8 cellular contexts compared by ENCODE assay signal in genomic region chrX:102950908-102951866, GRCh38. TPM values are rescaled to one million over a fixed set of nuclear protein-coding genes. Genes with fewer than 3 reads are reported as not detected.
DNase-seq lines count a peak whose midpoint lies in the region; ATAC-seq, FAIRE-seq and TF ChIP-seq lines count a peak whose summit lies in the region.

No MANE protein-coding gene starts in this region.

- no peak for TF ChIP-seq POLR2A in H54 (IDR thresholded peaks at IDR 0.05; ENCODE audit: low read depth, low read length)

- peak; percentile 62 for ATAC-seq in GM21717 (IDR thresholded peaks at IDR 0.05; ENCODE audit: unreplicated experiment)

- no peak overlapping the region for H3K4me3 ChIP-seq in SJSA1

- no peaks in the 10 kb centered on the region for H3K36me3 ChIP-seq in SJSA1

- no peaks in the 10 kb centered on the region for H3K9me3 ChIP-seq in SJSA1 (replicated peaks)

- peak; percentile 61 for FAIRE-seq in D721Med (lab: Jason Lieb, UNC)
- no peak for FAIRE-seq in H54 (lab: Jason Lieb, UNC)

- DNase-seq in D721Med (ENCODE audit: insufficient read length, low spot score), result no peak
- DNase-seq in M059J (ENCODE audit: low read depth), result peak; percentile 63
- peak; percentile 26 to 45 for DNase-seq in SJSA1 (ENCODE audit: low read depth in 1 of 2, low spot score in 2 of 2)
- peak; percentile 54 for DNase-seq in activated naive CD4-positive, alpha-beta T cell treated with Interleukin-2 at 50 U/mL for 16 hours
- DNase-seq in glomerular visceral epithelial cell (ENCODE audit: extremely low spot score), result peak; percentile 38
- peak in 7 of 10 donors; percentile 18 to 79 (median 61) for DNase-seq in posterior cingulate gyrus
- DNase-seq in H54 (ENCODE audit: insufficient read length, low spot score), result no peak

- peak; percentile 54 for TF ChIP-seq CTCF in D721Med (IDR thresholded peaks at IDR 0.05; ENCODE audit: insufficient read depth, missing control alignments)

- no peak overlapping the region for H3K27ac ChIP-seq in SJSA1

- H3K4me1 ChIP-seq in SJSA1 (replicated peaks), result no peaks in the 10 kb centered on the region

- intact Hi-C loops in posterior cingulate gyrus (cut with DNase I), result loop anchor here (1.0 to 5.0 kb wide), 2 partner anchors 206 to 225 kb away; no protein-coding TSS in a partner anchor

- H3K27me3 ChIP-seq in SJSA1 (replicated peaks), result no peaks in the 10 kb centered on the region

RNA-seq across cellular contexts. Expression of gene RAB40AL, which starts 14.1 kb away (rescaled TPM):
- total RNA-seq in M059J (2014; rRNA removed; shearing (Covaris generic)), result 0.25 TPM in 1 of 2 replicates, not detected in the other
- total RNA-seq in SJSA1 (2014; rRNA removed; shearing (Covaris generic)), result 0.18 TPM in 1 of 2 replicates, not detected in the other

Comparison
In these comparisons a context has a peak if more than half of its experiments do, and no peak if none do; other contexts are left out.
1. DNase-seq: peak in M059J (single experiment), SJSA1 (2 of 2), activated naive CD4-positive, alpha-beta T cell treated with Interleukin-2 at 50 U/mL for 16 hours (single experiment), glomerular visceral epithelial cell (single experiment) and posterior cingulate gyrus (7 of 10); none in D721Med (single experiment) and H54 (single experiment).